Comparison of ENCODE assay signal across 1 cellular context in genomic region chr1:11681071-11681771, GRCh38.
TF ChIP-seq lines count a peak whose summit lies in the region.

Gene MAD2L2, minus strand, starts transcription at chr1:11681148. Its CDS starts 547 bp downstream, at chr1:11680601.

TF ChIP-seq in K562, 482 proteins besides CTCF, POLR2A, EP300 and RAD21 (continued from another document):
- no peak; the same call in 1 of the 2 replicates for TF ChIP-seq ZNF395 (CRISPR knock-in tag; IDR thresholded peaks at IDR 0.05)
- no peak for TF ChIP-seq THRAP3 (IDR thresholded peaks at IDR 0.05; ENCODE audit: borderline replicate concordance)
- 0 out of 2 replicates have a peak, but pooled peaks have one; percentile 39 for TF ChIP-seq ZNF134 (CRISPR knock-in tag; conservative IDR thresholded peaks at IDR 0.05)
- peak; percentile 65; the same call in 1 of the 2 replicates for TF ChIP-seq NBN (IDR thresholded peaks at IDR 0.05; ENCODE audit: low read depth)
- TF ChIP-seq ZBTB7A (IDR thresholded peaks at IDR 0.05; ENCODE audit: borderline replicate concordance, control insufficient read depth, low read depth, low read length), result peak; percentile 86
- TF ChIP-seq POLR2AphosphoS5 (IDR thresholded peaks at IDR 0.05; ENCODE audit: control insufficient read depth, insufficient read depth, low read depth, low read length), result peak; percentile 71
- 0 out of 2 replicates have a peak, but pooled peaks have one; percentile 32 for TF ChIP-seq ZNF24 (IDR thresholded peaks at IDR 0.05)
- TF ChIP-seq MED1 (CRISPR knock-in tag; IDR thresholded peaks at IDR 0.05; ENCODE audit: borderline replicate concordance), result 0 out of 2 replicates have a peak, but pooled peaks have one; percentile 18
- TF ChIP-seq TEAD1 (CRISPR knock-in tag; IDR thresholded peaks at IDR 0.05), result peak in 1 of 2 experiments; percentile 55; a peak in 2 of 4 replicates
- peak; percentile 68 for TF ChIP-seq HMGN3 (IDR thresholded peaks at IDR 0.05; ENCODE audit: borderline replicate concordance, extremely low read depth, insufficient read length, low read depth, low read length)
- TF ChIP-seq ARID4B (CRISPR knock-in tag; IDR thresholded peaks at IDR 0.05), result peak; percentile 67
- TF ChIP-seq SUPT5H (IDR thresholded peaks at IDR 0.05), result peak; percentile 72
- TF ChIP-seq SMARCE1 (IDR thresholded peaks at IDR 0.05), result peak; percentile 57
- peak; percentile 78; the same call in 1 of the 2 replicates for TF ChIP-seq MBD2 (IDR thresholded peaks at IDR 0.05; ENCODE audit: borderline replicate concordance, low read depth)
- TF ChIP-seq EGR1 (conservative IDR thresholded peaks at IDR 0.05), result peak; percentile 99
- TF ChIP-seq SMAD1 (IDR thresholded peaks at IDR 0.05; ENCODE audit: low read depth, low read length, partially characterized antibody), result peak; percentile 8
- no peak for TF ChIP-seq ZNF277 (CRISPR knock-in tag; IDR thresholded peaks at IDR 0.05; ENCODE audit: borderline replicate concordance)
- TF ChIP-seq MTA3 (IDR thresholded peaks at IDR 0.05; ENCODE audit: borderline replicate concordance), result 0 out of 2 replicates have a peak, but pooled peaks have one; percentile 19
- no peak for TF ChIP-seq ZNF583 (CRISPR knock-in tag; IDR thresholded peaks at IDR 0.05)
- TF ChIP-seq SP1 (CRISPR knock-in tag; IDR thresholded peaks at IDR 0.05), result peak; percentile 99
- peak; percentile 59; the same call in 1 of the 2 replicates for TF ChIP-seq SMAD4 (CRISPR knock-in tag; conservative IDR thresholded peaks at IDR 0.05)
- TF ChIP-seq PML (IDR thresholded peaks at IDR 0.05; ENCODE audit: low read length), result peak; percentile 52
- TF ChIP-seq ATF3 (IDR thresholded peaks at IDR 0.05), result peak; percentile 39; the same call in 1 of the 2 replicates
- no peak for TF ChIP-seq ATF3 (CRISPR knock-in tag; conservative IDR thresholded peaks at IDR 0.05)
- peak; percentile 66 for TF ChIP-seq FOSL1 (tag; conservative IDR thresholded peaks at IDR 0.05)
